Comparison of ENCODE assay signal across 24 cellular contexts in genomic region chr18:4335386-4335785, GRCh38.
"Had no signal": no experiment of that assay in that cellular context is flagged by ENCODE, and none has a peak within 500 bp of the region (broad histone marks: within the 10 kb centered on the region; RNA-seq: fewer than 3 reads in every experiment).

No MANE protein-coding gene starts in this region.

- ATAC-seq: foreskin keratinocyte; gastroesophageal sphincter; heart left ventricle; left cardiac atrium; left lung; left ventricle myocardium superior; lower lobe of right lung; mucosa of descending colon; naive thymus-derived CD8-positive, alpha-beta T cell had no signal

- H3K36me3 Mint-ChIP-seq: mesothelial cell of epicardium, naive B cell had no signal

- FAIRE-seq: endothelial cell of umbilical vein, frontal cortex, islet of Langerhans, keratinocyte had no signal

- H3K27ac Mint-ChIP-seq: mesothelial cell of epicardium; naive B cell; naive thymus-derived CD8-positive, alpha-beta T cell had no signal

- H3K4me1 Mint-ChIP-seq: mesothelial cell of epicardium; naive B cell; naive thymus-derived CD8-positive, alpha-beta T cell had no signal

- H3K4me3 Mint-ChIP-seq: mesothelial cell of epicardium; naive B cell; naive thymus-derived CD8-positive, alpha-beta T cell had no signal

- H3K4me1 ChIP-seq: esophagus muscularis mucosa, foreskin keratinocyte, gastroesophageal sphincter, heart left ventricle, left lung, lower lobe of right lung had no signal

- H3K4me2 ChIP-seq: hepatocyte had no signal

- H3K27me3 ChIP-seq: dorsolateral prefrontal cortex, esophagus muscularis mucosa, foreskin keratinocyte, gastroesophageal sphincter, heart left ventricle, hepatocyte, left lung had no signal

- H3K9me3 ChIP-seq: esophagus muscularis mucosa, gastroesophageal sphincter, heart left ventricle, left lung, lower lobe of right lung, mucosa of descending colon had no signal

- H3K36me3 ChIP-seq: esophagus muscularis mucosa, gastroesophageal sphincter, heart left ventricle, left lung, lower lobe of right lung had no signal

- DNase-seq: dermis blood vessel endothelial cell; dorsolateral prefrontal cortex; effector CD4-positive, alpha-beta T cell; effector memory CD4-positive, alpha-beta T cell; foreskin keratinocyte; heart left ventricle; hypothalamus; left cardiac atrium; left lung; left ventricle myocardium superior; lower lobe of right lung; mesenchymal stem cell; mucosa of descending colon; naive B cell; naive thymus-derived CD8-positive, alpha-beta T cell had no signal

- H3K27me3 Mint-ChIP-seq: naive B cell; naive thymus-derived CD8-positive, alpha-beta T cell had no signal

- H3K27ac ChIP-seq: coronary artery, dorsolateral prefrontal cortex, esophagus muscularis mucosa, foreskin keratinocyte, gastroesophageal sphincter, heart left ventricle, hepatocyte, left lung, lower lobe of right lung had no signal

- H3K9me3 Mint-ChIP-seq: mesothelial cell of epicardium had no signal

- H2AFZ ChIP-seq: hepatocyte had no signal

- H3K79me2 ChIP-seq: hepatocyte had no signal

- H3K4me3 ChIP-seq: coronary artery, dorsolateral prefrontal cortex, esophagus muscularis mucosa, gastroesophageal sphincter, heart left ventricle, hepatocyte, left lung, lower lobe of right lung, mucosa of descending colon had no signal
